In the genomic region with DNA sequence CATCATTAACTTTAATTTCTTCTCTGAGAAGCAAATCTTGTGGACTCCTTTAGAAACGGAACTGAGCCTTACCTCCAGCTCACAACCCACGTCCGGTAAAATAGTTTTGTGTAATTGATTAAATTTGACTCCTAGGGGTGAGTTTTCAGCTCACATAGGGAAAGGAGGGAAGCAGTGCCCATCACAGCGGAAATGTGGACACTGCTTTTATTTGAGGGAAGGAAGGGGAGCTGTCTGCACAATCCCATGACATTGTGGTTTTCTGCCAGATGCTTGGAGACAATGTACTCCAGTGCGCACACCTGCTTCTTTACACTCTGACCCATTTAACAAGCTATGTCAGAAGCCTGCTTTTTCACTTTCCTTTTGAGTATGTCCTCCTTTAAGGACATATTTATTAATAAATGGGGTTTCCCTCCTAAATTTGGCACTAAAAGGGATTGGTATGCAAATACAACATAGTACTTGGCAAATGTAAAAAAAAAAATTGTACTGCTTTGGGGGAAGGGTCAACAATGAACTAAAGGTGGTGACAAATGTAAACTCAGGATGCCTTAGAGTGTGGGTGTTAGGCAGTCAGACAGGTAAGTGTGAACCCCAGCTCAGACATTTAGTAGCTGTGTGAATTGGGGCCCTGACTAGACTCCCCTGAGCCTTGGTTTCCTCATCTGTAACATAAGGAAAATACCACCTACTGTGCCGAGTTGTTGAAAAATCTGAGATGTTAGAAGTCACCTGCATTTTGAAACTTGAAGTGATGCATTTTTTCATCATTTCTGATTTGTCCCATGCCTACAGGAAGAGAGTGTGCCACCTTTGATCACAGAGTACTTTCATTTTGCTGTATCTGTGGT, we compare ENCODE assay signal across 8 cellular contexts.
A peak's percentile ranks its signal among the peaks of the same experiment; 100 is the strongest.
DNase-seq lines count a peak whose midpoint lies in the region; ATAC-seq and TF ChIP-seq lines count a peak whose summit lies in the region.

No MANE protein-coding gene starts in this region.

- H3K27ac ChIP-seq in ACC112 (ENCODE audit: low read depth, low read length), result peak overlapping the region; percentile 3; the same call in 1 of the 2 replicates

- no peaks in the 10 kb centered on the region for H3K27me3 Mint-ChIP-seq in T-helper 17 cell

- H3K27me3 ChIP-seq in ACC112 (ENCODE audit: insufficient read depth, low read length), result no peaks in the 10 kb centered on the region

- H3K36me3 ChIP-seq in ACC112 (ENCODE audit: insufficient read depth, low read length), result no peaks in the 10 kb centered on the region
- H3K36me3 ChIP-seq in mucosa of descending colon (ENCODE audit: low read depth), result no peaks in the 10 kb centered on the region

- H3K27ac Mint-ChIP-seq in T-helper 17 cell, result peak overlapping the region; percentile 99

- intact Hi-C loops in mucosa of descending colon (cut with DNase I, micrococcal nuclease), result no loop called here

- peaks cover 22% of the 10 kb centered on the region for H3K4me1 ChIP-seq in ACC112 (ENCODE audit: control insufficient read depth, insufficient read depth, low read length, unreplicated experiment)
- H3K4me1 ChIP-seq in mucosa of descending colon (ENCODE audit: low read depth), result peaks cover 20% of the 10 kb centered on the region

- DNase-seq in T-helper 17 cell (peak in 2 of 3 donors; percentile 25 to 35), mucosa of descending colon (peak in 1 of 3 donors; percentile 58), iPS-NIHi7 (ENCODE audit: extremely low spot score) (no peak), OCI-M2 (lab: John Stamatoyannopoulos, UW; ENCODE audit: unreplicated experiment) (no peak), dermis blood vessel endothelial cell (no peak)

- no peak for TF ChIP-seq CTCF in mucosa of descending colon (IDR thresholded peaks at IDR 0.05)

- H3K9me3 ChIP-seq in T-helper 17 cell (ENCODE audit: control insufficient read depth, low read length, poor library complexity, severe bottlenecking) (no peaks in the 10 kb centered on the region), mucosa of descending colon (no peaks in the 10 kb centered on the region)

- peak overlapping the region; percentile 80 for H3K4me3 Mint-ChIP-seq in T-helper 17 cell

- no peaks in the 10 kb centered on the region for H3K79me2 ChIP-seq in ACC112 (ENCODE audit: control insufficient read depth, insufficient read depth, low read length, unreplicated experiment)

- H3K36me3 Mint-ChIP-seq in T-helper 17 cell (ENCODE audit: low read depth), result no peaks in the 10 kb centered on the region

- H2AFZ ChIP-seq in ACC112 (ENCODE audit: low read length, unreplicated experiment), result no peak overlapping the region

- ATAC-seq in GM18861 (IDR thresholded peaks at IDR 0.05; ENCODE audit: unreplicated experiment) (peak; percentile 61), HG02973 (IDR thresholded peaks at IDR 0.05; ENCODE audit: unreplicated experiment) (peak; percentile 58), T-helper 17 cell (peak; percentile 66), mucosa of descending colon (peak; percentile 67)

- H3K4me3 ChIP-seq in ACC112 (ENCODE audit: low read depth, low read length) (no peak overlapping the region), mucosa of descending colon (no peak overlapping the region)

- peaks cover 51% of the 10 kb centered on the region for H3K4me1 Mint-ChIP-seq in T-helper 17 cell

Comparison
In these comparisons a context has a peak if more than half of its experiments do, and no peak if none do; other contexts are left out.
1. DNase-seq: peak in T-helper 17 cell (2 of 3); none in iPS-NIHi7 (single experiment), OCI-M2 (single experiment) and dermis blood vessel endothelial cell (single experiment).
2. Peak in every context shown above with its lines, with median percentiles within 50 percentile points of each other: ATAC-seq.